8 cellular contexts compared by ENCODE assay signal in the genomic region with DNA sequence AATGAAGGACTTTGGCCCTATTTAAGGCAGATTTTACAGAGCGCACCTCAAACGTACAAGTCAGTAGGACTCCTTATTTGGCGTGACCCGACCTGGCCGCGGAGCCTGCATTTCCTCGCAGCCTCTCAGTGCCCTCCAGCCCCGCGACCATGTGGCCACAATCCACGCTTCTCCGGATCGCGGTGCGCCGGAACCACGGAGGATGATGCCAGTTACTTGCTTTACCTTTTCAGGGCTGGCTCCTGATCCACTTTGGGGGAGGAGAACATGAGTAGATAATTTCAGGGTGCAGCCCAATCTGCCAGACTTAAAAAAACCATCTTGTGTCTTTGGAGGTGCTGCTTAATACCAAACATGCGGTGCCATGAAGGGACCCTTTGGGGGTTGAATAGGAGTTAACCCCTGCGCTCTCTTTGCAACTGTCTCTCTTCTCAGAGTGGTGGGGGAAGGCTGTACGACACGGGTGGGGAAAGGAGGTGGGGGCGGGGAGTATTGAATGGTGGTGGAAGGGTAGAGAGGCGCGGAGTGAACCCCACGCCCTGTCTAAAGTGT. TPM values are rescaled to one million over a fixed set of nuclear protein-coding genes. Genes with fewer than 3 reads are reported as not detected.
DNase-seq lines count a peak whose midpoint lies in the region; ATAC-seq and TF ChIP-seq lines count a peak whose summit lies in the region.

No MANE protein-coding gene starts in this region.

- H3K9me3 ChIP-seq in NT2/D1 (ENCODE audit: insufficient read depth, low read length) (no peaks in the 10 kb centered on the region), lower lobe of right lung (no peaks in the 10 kb centered on the region), tibial artery (no peaks in the 10 kb centered on the region)

- BruUV-seq in MCF 10A (replicated peaks; lab: Mats Ljungman, UMichigan), result TSS peak; percentile 42

- H3K27ac ChIP-seq in lower lobe of right lung, result peak overlapping the region; percentile 99
- peak overlapping the region; percentile 84 to 86 for H3K27ac ChIP-seq in tibial artery

- peak overlapping the region; percentile 73 for H3K4me3 Mint-ChIP-seq in MCF 10A (ENCODE audit: unreplicated experiment)

- H3K4me1 Mint-ChIP-seq in MCF 10A (ENCODE audit: insufficient read depth, unreplicated experiment), result peaks cover 8% of the 10 kb centered on the region

- H3K4me1 ChIP-seq in NT2/D1 (ENCODE audit: insufficient read depth, insufficient read length) (peaks cover 5% of the 10 kb centered on the region), lower lobe of right lung (peaks cover 39% of the 10 kb centered on the region), tibial artery (peaks cover 0 to 26% (median 20%) of the 10 kb centered on the region in 4 donors)

- ATAC-seq in lower lobe of right lung, result peak; percentile 3 to 4
- no peak for ATAC-seq in HG03571 (IDR thresholded peaks at IDR 0.05; ENCODE audit: unreplicated experiment)

- H3K27me3 Mint-ChIP-seq in MCF 10A (ENCODE audit: insufficient read depth, unreplicated experiment), result no peaks in the 10 kb centered on the region

- CTCF ChIA-PET in MCF 10A (lab: Yijun Ruan, JAX), result interaction anchor here (0.6 to 3.0 kb wide), 6 partner anchors 10 to 232 kb away, joined by 3 to 31 read pairs (median 4); partner anchors contain the start of gene FRAT2

- POLR2A ChIA-PET in MCF 10A (lab: Yijun Ruan, JAX), result interaction anchor here (1.0 to 3.5 kb wide), 9 partner anchors 11 to 248 kb away, joined by 3 to 158 read pairs (median 10); partner anchors contain the start of genes ARHGAP19, FRAT2 and RRP12

- DNase-seq in Ammon's horn (ENCODE audit: low spot score) (peak; percentile 11), NT2/D1 (ENCODE audit: low read depth, low spot score) (no peak), MCF 10A (ENCODE audit: unreplicated experiment) (no peak), lower lobe of right lung (peak; percentile 60), tibial artery (peak in 1 of 2 donors; percentile 67), GM03348 (ENCODE audit: low spot score) (no peak), T1000 (lab: John Stamatoyannopoulos, UW) (no peak)

- no peaks in the 10 kb centered on the region for H3K36me3 Mint-ChIP-seq in MCF 10A (ENCODE audit: insufficient read depth, unreplicated experiment)

- H3K9me3 Mint-ChIP-seq in MCF 10A (ENCODE audit: unreplicated experiment), result no peaks in the 10 kb centered on the region

- TF ChIP-seq CTCF in MCF 10A (IDR thresholded peaks at IDR 0.05; ENCODE audit: unreplicated experiment) (no peak), lower lobe of right lung (IDR thresholded peaks at IDR 0.05) (no peak), tibial artery (IDR thresholded peaks at IDR 0.05) (no peak)

- peaks cover 29% of the 10 kb centered on the region for H3K27me3 ChIP-seq in NT2/D1 (ENCODE audit: insufficient read depth, insufficient read length)
- no peaks in the 10 kb centered on the region for H3K27me3 ChIP-seq in lower lobe of right lung (ENCODE audit: low read depth)
- no peaks in the 10 kb centered on the region for H3K27me3 ChIP-seq in tibial artery

- H3K27ac Mint-ChIP-seq in MCF 10A (ENCODE audit: low read depth, unreplicated experiment), result peak overlapping the region; percentile 39

- peak overlapping the region; percentile 88 for H3K9ac ChIP-seq in NT2/D1 (ENCODE audit: insufficient read length, low read depth)

- H3K4me3 ChIP-seq in NT2/D1 (ENCODE audit: insufficient read length, low read depth) (peak overlapping the region; percentile 57), lower lobe of right lung (peak overlapping the region; percentile 79), tibial artery (peak overlapping the region; percentile 84 to 85)

- H3K36me3 ChIP-seq in NT2/D1 (ENCODE audit: insufficient read depth, insufficient read length, low read length), result no peaks in the 10 kb centered on the region
- H3K36me3 ChIP-seq in lower lobe of right lung, result no peaks in the 10 kb centered on the region
- no peaks in the 10 kb centered on the region for H3K36me3 ChIP-seq in tibial artery

- intact Hi-C loops in MCF 10A (cut with micrococcal nuclease) (no loop called here), lower lobe of right lung (cut with DNase I) (no loop called here), tibial artery (cut with DNase I; ENCODE audit: low total_unique reads) (no loop called here)

RNA-seq across cellular contexts. Expression of gene FRAT1, which starts 1.5 kb away (rescaled TPM):
- 1.9 and 2.1 TPM in 2 replicates for total RNA-seq in MCF 10A (2022)
- total RNA-seq in lower lobe of right lung, result 15.1 TPM

RNA-seq across cellular contexts. Expression of gene FRAT2, which starts 14.0 kb away (rescaled TPM):
- total RNA-seq in MCF 10A (2022) (9.0 and 11.4 TPM in 2 replicates), lower lobe of right lung (27.5 TPM)

RNA-seq across cellular contexts. Expression of gene ARHGAP19, which starts 28.1 kb away (rescaled TPM):
- total RNA-seq in MCF 10A (2022) (10.6 and 11.7 TPM in 2 replicates), lower lobe of right lung (15.4 TPM)

Comparison
In these comparisons a context has a peak if more than half of its experiments do, and no peak if none do; other contexts are left out.
1. DNase-seq: peak in Ammon's horn (single experiment) and lower lobe of right lung (single experiment); none in NT2/D1 (single experiment), MCF 10A (single experiment), GM03348 (single experiment) and T1000 (single experiment).
2. Peak in every context shown above with its lines, with median percentiles within 50 percentile points of each other: H3K4me3 ChIP-seq.